In the genomic region with DNA sequence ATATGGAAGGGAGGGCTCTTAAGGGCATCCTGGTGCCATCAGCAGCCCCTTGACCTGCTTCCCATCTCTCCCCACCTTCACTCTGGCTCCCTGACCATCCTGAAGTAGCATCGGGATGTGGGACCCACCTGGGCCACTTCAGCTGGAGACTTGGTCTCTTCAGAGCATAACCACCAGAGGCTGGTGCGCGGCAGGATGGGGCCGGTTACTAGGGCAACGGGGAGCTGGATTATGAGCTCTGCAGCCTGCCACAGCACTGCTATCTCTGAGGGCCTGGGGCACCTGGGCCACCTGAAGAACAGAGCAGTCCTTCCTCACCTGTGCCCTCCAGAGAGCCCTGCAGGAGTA, we compare ENCODE assay signal across 11 cellular contexts.
A peak's percentile ranks its signal among the peaks of the same experiment; 100 is the strongest.
DNase-seq lines count a peak whose midpoint lies in the region; ATAC-seq and TF ChIP-seq lines count a peak whose summit lies in the region.
"Had no signal": no experiment of that assay in that cellular context is flagged by ENCODE, and none has a peak within 500 bp of the region (broad histone marks: within the 10 kb centered on the region; RNA-seq: fewer than 3 reads in every experiment).

No MANE protein-coding gene starts in this region.

- H2BK15ac ChIP-seq in IMR-90 (ENCODE audit: low read depth, low read length): peak overlapping the region; percentile 96; the same call in 2 of the 3 replicates

- no peaks in the 10 kb centered on the region for H3K9me3 ChIP-seq in IMR-90 (ENCODE audit: control insufficient read depth, insufficient read depth, low read length)
- no peaks in the 10 kb centered on the region for H3K9me3 ChIP-seq in gastrocnemius medialis

- no peak for TF ChIP-seq CTCF in C4-2B (conservative IDR thresholded peaks at IDR 0.05)
- no peak for TF ChIP-seq CTCF in IMR-90 (conservative IDR thresholded peaks at IDR 0.05; ENCODE audit: low read depth, low read length)
- TF ChIP-seq CTCF in coronary artery (IDR thresholded peaks at IDR 0.05): no peak
- no peak for TF ChIP-seq CTCF in gastrocnemius medialis (IDR thresholded peaks at IDR 0.05 in 4 of 5, conservative IDR thresholded peaks at IDR 0.05 in 1 of 5)

- no peaks in the 10 kb centered on the region for H3K9me3 Mint-ChIP-seq in stimulated activated memory B cell treated with anti-CD40 and anti-IgM and Interleukin-4, amounts not matched to agents 10 μg/mL and 1 μg/mL and 100 μg/mL, for 72 hours

- peaks cover 26 to 68% of the 10 kb centered on the region in 2 experiments for H3K79me1 ChIP-seq in IMR-90 (ENCODE audit: low read depth in 1 of 2, low read length in 2 of 2)

- no peak overlapping the region for H3K4me3 Mint-ChIP-seq in stimulated activated memory B cell treated with anti-CD40 and anti-IgM and Interleukin-4, amounts not matched to agents 10 μg/mL and 1 μg/mL and 100 μg/mL, for 72 hours

- peaks cover 36% of the 10 kb centered on the region for H3K36me3 Mint-ChIP-seq in stimulated activated memory B cell treated with anti-CD40 and anti-IgM and Interleukin-4, amounts not matched to agents 10 μg/mL and 1 μg/mL and 100 μg/mL, for 72 hours

- H3K4me1 ChIP-seq in IMR-90 (ENCODE audit: control insufficient read depth, insufficient read depth, low read length): peaks cover 35% of the 10 kb centered on the region
- peaks cover 13 to 16% of the 10 kb centered on the region in 2 donors for H3K4me1 ChIP-seq in gastrocnemius medialis

- peak overlapping the region; percentile 94 for H3K4ac ChIP-seq in IMR-90 (ENCODE audit: low read depth, low read length)

- peak overlapping the region; percentile 39 to 75; a peak in 3 of 4 replicates for H4K8ac ChIP-seq in IMR-90 (ENCODE audit: low read depth in 2 of 2, low read length in 2 of 2)

- peaks cover 38% of the 10 kb centered on the region for H3K9me1 ChIP-seq in IMR-90 (ENCODE audit: insufficient read depth, low read length)

- no peak for TF ChIP-seq RAD21 in IMR-90 (IDR thresholded peaks at IDR 0.05; ENCODE audit: low read length)

- in situ Hi-C loops in IMR-90 (cut with MboI; ENCODE audit: low sequenced_read_pairs): no loop called here
- in situ Hi-C loops in gastrocnemius medialis (cut with MboI; ENCODE audit: low sequenced_read_pairs in 4 of 4): loop anchor here in 1 of 4 donors (10.0 kb wide), 1 partner anchor 77 kb away; the partner anchor contains the start of gene SYNJ2

- peak overlapping the region; percentile 54; the same call in 1 of the 2 replicates for H3K23ac ChIP-seq in IMR-90 (ENCODE audit: low read depth, low read length)

- TF ChIP-seq POLR2A in IMR-90 (IDR thresholded peaks at IDR 0.05; ENCODE audit: low read depth, low read length): no peak
- no peak for TF ChIP-seq POLR2A in gastrocnemius medialis (IDR thresholded peaks at IDR 0.05)

- no peak overlapping the region for H3K4me2 ChIP-seq in IMR-90 (ENCODE audit: low read depth, low read length)

- no peaks in the 10 kb centered on the region for H4K20me1 ChIP-seq in IMR-90 (ENCODE audit: insufficient read depth, low read length)

- BruUV-seq in IMR-90 (replicated peaks; lab: Mats Ljungman, UMichigan): no TSS peak

- no peak overlapping the region for H3K27ac Mint-ChIP-seq in stimulated activated memory B cell treated with anti-CD40 and anti-IgM and Interleukin-4, amounts not matched to agents 10 μg/mL and 1 μg/mL and 100 μg/mL, for 72 hours

- POLR2A ChIA-PET in IMR-90 (lab: Charles Lee; ENCODE audit: unreplicated experiment): no interaction called here

- WGBS in IMR-90 (ENCODE audit: extremely low coverage in 2 of 2, insufficient read length in 1 of 2), 2 experiments: 87% methylated on average over 3 of the region's 5 CpGs; no CpG with 5 or more reads in 1 of the 2 experiments

- H3K36me3 ChIP-seq in IMR-90 (ENCODE audit: control insufficient read depth, insufficient read depth, low read length): peaks cover 46% of the 10 kb centered on the region
- H3K36me3 ChIP-seq in gastrocnemius medialis: no peaks in the 10 kb centered on the region

- H4K5ac ChIP-seq in IMR-90 (ENCODE audit: low read depth, low read length): peak overlapping the region; percentile 43; the same call in 1 of the 2 replicates

- 0 out of 2 replicates have a peak overlapping the region, but pooled peaks have one; percentile 17 for H3K56ac ChIP-seq in IMR-90 (ENCODE audit: extremely low read depth, insufficient read depth, low read length)

- no peak overlapping the region; the same call in 1 of the 2 replicates for H3K9ac ChIP-seq in IMR-90 (ENCODE audit: low read depth, low read length)

- H3K4me1 Mint-ChIP-seq in stimulated activated memory B cell treated with anti-CD40 and anti-IgM and Interleukin-4, amounts not matched to agents 10 μg/mL and 1 μg/mL and 100 μg/mL, for 72 hours: peaks cover 10% of the 10 kb centered on the region

- H3K14ac ChIP-seq in IMR-90 (replicated peaks; ENCODE audit: low read depth, low read length): peak overlapping the region; percentile 80

- no peak overlapping the region for H3K4me3 ChIP-seq in IMR-90 (ENCODE audit: insufficient read depth, low read depth, low read length)
- H3K4me3 ChIP-seq in coronary artery: no peak overlapping the region
- H3K4me3 ChIP-seq in gastrocnemius medialis: no peak overlapping the region
- H3K4me3 ChIP-seq: K562 had no signal

- peak overlapping the region; percentile 79 for H4K91ac ChIP-seq in IMR-90 (ENCODE audit: insufficient read depth, low read depth, low read length)

- peak overlapping the region; percentile 89 for H2BK20ac ChIP-seq in IMR-90 (ENCODE audit: low read depth, low read length)

- peak overlapping the region; percentile 92 for H2BK120ac ChIP-seq in IMR-90 (ENCODE audit: low read depth, low read length)

- peak overlapping the region; percentile 87 for H3K27ac ChIP-seq in C4-2B
- H3K27ac ChIP-seq in IMR-90 (ENCODE audit: insufficient read depth, low read length): peak overlapping the region; percentile 74
- H3K27ac ChIP-seq in coronary artery: peak overlapping the region; percentile 87 to 91
- peak overlapping the region; percentile 71 to 87 (median 80) for H3K27ac ChIP-seq in gastrocnemius medialis

- intact Hi-C loops in IMR-90 (cut with micrococcal nuclease): loop anchor here (10.0 kb wide), 1 partner anchor 747 kb away; no protein-coding TSS in a partner anchor
- intact Hi-C loops in gastrocnemius medialis (cut with DNase I; ENCODE audit: low total_unique reads): loop anchor here (2.0 kb wide), 1 partner anchor 19 kb away; no protein-coding TSS in a partner anchor

- peak overlapping the region; percentile 6 for H2AK9ac ChIP-seq in IMR-90 (replicated peaks; ENCODE audit: low read depth, low read length, poor library complexity)

- H3K27me3 ChIP-seq in IMR-90 (ENCODE audit: control insufficient read depth, insufficient read depth, low read length) (no peaks in the 10 kb centered on the region), gastrocnemius medialis (no peaks in the 10 kb centered on the region)

- H2AK5ac ChIP-seq in IMR-90 (ENCODE audit: low read depth, low read length): peak overlapping the region; percentile 97

- ATAC-seq in IMR-90 (ENCODE audit: low read depth) (no peak), gastrocnemius medialis (no peak), HG03432 (IDR thresholded peaks at IDR 0.05; ENCODE audit: unreplicated experiment) (no peak)
- ATAC-seq in stimulated activated memory B cell treated with anti-CD40 and anti-IgM and Interleukin-4, amounts not matched to agents 10 μg/mL and 1 μg/mL and 100 μg/mL, for 72 hours: no peak
- ATAC-seq: K562 had no signal

- dilution Hi-C loops in IMR-90 (cut with HindIII; ENCODE audit: low sequenced_read_pairs, unreplicated experiment): no loop called here

- CTCF ChIA-PET in IMR-90 (lab: Yijun Ruan, JAX): interaction anchor here (0.5 kb wide), 1 partner anchor 17 kb away, joined by 6 read pairs; no protein-coding TSS in a partner anchor

- peak overlapping the region; percentile 61 for H3K18ac ChIP-seq in IMR-90 (ENCODE audit: low read depth, low read length)

- peak overlapping the region; percentile 57 for H2AFZ ChIP-seq in IMR-90 (replicated peaks; ENCODE audit: low read length, poor library complexity)

- no peak for DNase-seq in IMR-90
- DNase-seq in coronary artery (ENCODE audit: low spot score): no peak
- no peak for DNase-seq in gastrocnemius medialis
- no peak for DNase-seq in stimulated activated CD4-positive, alpha-beta T cell treated with anti-CD3 and anti-CD28 coated beads, Interleukin-15, amount 100 ng/mL, for 24 hours
- DNase-seq in NCI-H2029 treated with DMSO at 0.1 percent for 48 hours (lab: John Stamatoyannopoulos, UW): no peak
- DNase-seq: activated CD4-positive, alpha-beta T cell treated with anti-CD3 and anti-CD28 coated beads, Interleukin-2, amount 50 U/mL, for 48 hours; activated gamma-delta T cell had no signal

- no peaks in the 10 kb centered on the region for H3K27me3 Mint-ChIP-seq in stimulated activated memory B cell treated with anti-CD40 and anti-IgM and Interleukin-4, amounts not matched to agents 10 μg/mL and 1 μg/mL and 100 μg/mL, for 72 hours

- H2BK5ac ChIP-seq in IMR-90 (ENCODE audit: low read depth, low read length, poor library complexity, severe bottlenecking): peak overlapping the region; percentile 89

TF ChIP-seq in IMR-90, 13 proteins besides CTCF, POLR2A, EP300 and RAD21:
- no peak for TF ChIP-seq CEBPB (IDR thresholded peaks at IDR 0.05; ENCODE audit: low read depth, low read length)
- TF ChIP-seq ELK1 (IDR thresholded peaks at IDR 0.05; ENCODE audit: borderline replicate concordance, low read depth, low read length): no peak
- TF ChIP-seq RCOR1 (IDR thresholded peaks at IDR 0.05; ENCODE audit: insufficient replicate concordance, low read length): no peak
- no peak for TF ChIP-seq FOS (IDR thresholded peaks at IDR 0.05; ENCODE audit: low read depth, low read length)
- no peak for TF ChIP-seq CHD1 (IDR thresholded peaks at IDR 0.05; ENCODE audit: low read depth, low read length)
- no peak for TF ChIP-seq BHLHE40 (IDR thresholded peaks at IDR 0.05; ENCODE audit: low read depth, low read length)
- no peak for TF ChIP-seq NFE2L2 (IDR thresholded peaks at IDR 0.05; ENCODE audit: low read depth, low read length)
TF ChIP-seq in IMR-90: peak in this region for 0.
